12 cellular contexts compared by ENCODE assay signal in the genomic region with DNA sequence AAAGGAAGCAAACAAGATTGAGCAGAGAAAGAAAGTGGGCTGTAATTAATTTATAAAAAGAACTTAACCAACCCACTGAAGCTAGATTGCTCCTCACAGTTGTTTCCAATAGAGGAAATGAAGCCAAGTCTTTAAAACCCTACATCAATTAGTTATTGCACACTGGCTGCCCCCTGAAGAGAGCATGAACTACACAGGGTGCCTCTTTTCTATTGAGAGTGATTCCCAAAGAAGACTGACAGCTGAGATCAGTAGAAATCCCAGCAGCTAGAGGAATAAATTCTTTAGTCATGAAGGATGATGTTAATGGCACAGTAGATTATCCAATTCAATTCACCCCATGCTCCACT. TPM values are rescaled to one million over a fixed set of nuclear protein-coding genes. Genes with fewer than 3 reads are reported as not detected.
DNase-seq lines count a peak whose midpoint lies in the region; ATAC-seq and TF ChIP-seq lines count a peak whose summit lies in the region.
"Had no signal": no experiment of that assay in that cellular context is flagged by ENCODE, and none has a peak within 500 bp of the region (broad histone marks: within the 10 kb centered on the region; RNA-seq: fewer than 3 reads in every experiment).

No MANE protein-coding gene starts in this region.

- no peak overlapping the region for H3K4me3 Mint-ChIP-seq in stimulated activated naive B cell treated with anti-CD40 and anti-IgM and Interleukin-4, amounts not matched to agents 10 μg/mL and 1 μg/mL and 100 μg/mL, for 72 hours
- H3K4me3 Mint-ChIP-seq in WTC11: no peak overlapping the region
- H3K4me3 Mint-ChIP-seq: brain had no signal

- H3K27ac Mint-ChIP-seq in stimulated activated naive B cell treated with anti-CD40 and anti-IgM and Interleukin-4, amounts not matched to agents 10 μg/mL and 1 μg/mL and 100 μg/mL, for 72 hours: no peak overlapping the region
- no peak overlapping the region for H3K27ac Mint-ChIP-seq in WTC11
- H3K27ac Mint-ChIP-seq: brain had no signal

- POLR2A ChIA-PET in WTC11 (lab: Charles Lee): no interaction called here

- peak; percentile 25 for ATAC-seq in GM18517 (IDR thresholded peaks at IDR 0.05; ENCODE audit: unreplicated experiment)
- ATAC-seq in GM21360 (IDR thresholded peaks at IDR 0.05; ENCODE audit: unreplicated experiment): peak; percentile 38
- ATAC-seq in HG03139 (IDR thresholded peaks at IDR 0.05; ENCODE audit: unreplicated experiment): peak; percentile 32
- ATAC-seq in stimulated activated naive B cell treated with anti-CD40 and anti-IgM and Interleukin-4, amounts not matched to agents 10 μg/mL and 1 μg/mL and 100 μg/mL, for 72 hours (replicated peaks): no peak
- ATAC-seq in sciatic nerve: no peak
- ATAC-seq in WTC11: no peak
- ATAC-seq: HCT116 had no signal

- H3K36me3 Mint-ChIP-seq in stimulated activated naive B cell treated with anti-CD40 and anti-IgM and Interleukin-4, amounts not matched to agents 10 μg/mL and 1 μg/mL and 100 μg/mL, for 72 hours: peaks cover 9 to 12% of the 10 kb centered on the region in 2 donors
- H3K36me3 Mint-ChIP-seq in WTC11: no peaks in the 10 kb centered on the region
- H3K36me3 Mint-ChIP-seq: brain had no signal

- H3K9ac ChIP-seq in adipocyte (ENCODE audit: low read length): peak overlapping the region; percentile 68

- H3K36me3 ChIP-seq in adipocyte (ENCODE audit: control insufficient read depth, insufficient read depth, low read length, severe bottlenecking): no peaks in the 10 kb centered on the region
- H3K36me3 ChIP-seq: thoracic aorta had no signal

- H3K27me3 Mint-ChIP-seq in stimulated activated naive B cell treated with anti-CD40 and anti-IgM and Interleukin-4, amounts not matched to agents 10 μg/mL and 1 μg/mL and 100 μg/mL, for 72 hours: peaks cover 0 to 4% of the 10 kb centered on the region in 2 donors
- no peaks in the 10 kb centered on the region for H3K27me3 Mint-ChIP-seq in WTC11 (ENCODE audit: low read depth)

- no peak for DNase-seq in adipocyte (ENCODE audit: low read depth)
- DNase-seq in AG20443 (ENCODE audit: low spot score): no peak
- no peak for DNase-seq in stimulated activated naive B cell treated with anti-CD40 and anti-IgM and Interleukin-4, amounts not matched to agents 10 μg/mL and 1 μg/mL and 100 μg/mL, for 72 hours
- DNase-seq in sciatic nerve (ENCODE audit: low spot score): no peak
- DNase-seq in WTC11 (ENCODE audit: low spot score): no peak
- DNase-seq: NCI-H2081 had no signal

- peak overlapping the region; percentile 68 for H3K4me3 ChIP-seq in adipocyte (ENCODE audit: low read length)
- H3K4me3 ChIP-seq: thoracic aorta had no signal

- H3K9me3 ChIP-seq in adipocyte (ENCODE audit: control insufficient read depth, low read length): no peaks in the 10 kb centered on the region
- H3K9me3 ChIP-seq: thoracic aorta had no signal

- H3K9me3 Mint-ChIP-seq in stimulated activated naive B cell treated with anti-CD40 and anti-IgM and Interleukin-4, amounts not matched to agents 10 μg/mL and 1 μg/mL and 100 μg/mL, for 72 hours: no peaks in the 10 kb centered on the region
- H3K9me3 Mint-ChIP-seq in WTC11: no peaks in the 10 kb centered on the region
- H3K9me3 Mint-ChIP-seq: brain had no signal

- CTCF ChIA-PET in WTC11 (lab: Charles Lee): no interaction called here

- H3K4me1 ChIP-seq in adipocyte (ENCODE audit: control insufficient read depth, insufficient read depth, low read length): peaks cover 47% of the 10 kb centered on the region

- peaks cover 6 to 10% of the 10 kb centered on the region in 2 donors for H3K4me1 Mint-ChIP-seq in stimulated activated naive B cell treated with anti-CD40 and anti-IgM and Interleukin-4, amounts not matched to agents 10 μg/mL and 1 μg/mL and 100 μg/mL, for 72 hours
- peaks cover 4% of the 10 kb centered on the region for H3K4me1 Mint-ChIP-seq in WTC11

- no peak for TF ChIP-seq CTCF in WTC11 (IDR thresholded peaks at IDR 0.05)

- intact Hi-C loops in sciatic nerve (cut with DNase I): no loop called here

- no peaks in the 10 kb centered on the region for H3K27me3 ChIP-seq in adipocyte (replicated peaks; ENCODE audit: control insufficient read depth, insufficient read depth, low read length)

TF ChIP-seq in WTC11, 78 proteins besides CTCF, POLR2A, EP300 and RAD21:
- TF ChIP-seq GRHL2 (CRISPR knock-in tag; IDR thresholded peaks at IDR 0.05; ENCODE audit: insufficient replicate concordance, severe bottlenecking): no peak
- TF ChIP-seq JUN (CRISPR knock-in tag; IDR thresholded peaks at IDR 0.05): no peak
- TF ChIP-seq JAZF1 (CRISPR knock-in tag; IDR thresholded peaks at IDR 0.05): no peak
- TF ChIP-seq SP1 (CRISPR knock-in tag; conservative IDR thresholded peaks at IDR 0.05): no peak
- no peak for TF ChIP-seq MXD4 (CRISPR knock-in tag; IDR thresholded peaks at IDR 0.05; ENCODE audit: borderline replicate concordance)
- no peak for TF ChIP-seq SMAD4 (CRISPR knock-in tag; IDR thresholded peaks at IDR 0.05)
- TF ChIP-seq ELF4 (CRISPR knock-in tag; IDR thresholded peaks at IDR 0.05; ENCODE audit: low read depth): no peak
- no peak for TF ChIP-seq PRRX2 (CRISPR knock-in tag; IDR thresholded peaks at IDR 0.05)

RNA-seq across cellular contexts. Expression of a gene that starts 8.6 kb away (rescaled TPM):
- total RNA-seq in sciatic nerve (81.4 TPM), WTC11 (2021) (25.4 to 37.2 TPM (median 27.8 TPM) in 3 replicates)

Comparison
In these comparisons a context has a peak if more than half of its experiments do, and no peak if none do; other contexts are left out.
1. ATAC-seq: peak in GM18517 (single experiment), GM21360 (single experiment) and HG03139 (single experiment); none in stimulated activated naive B cell treated with anti-CD40 and anti-IgM and Interleukin-4, amounts not matched to agents 10 μg/mL and 1 μg/mL and 100 μg/mL, for 72 hours (0 of 2), sciatic nerve (single experiment) and WTC11 (single experiment).